In the genomic region with DNA sequence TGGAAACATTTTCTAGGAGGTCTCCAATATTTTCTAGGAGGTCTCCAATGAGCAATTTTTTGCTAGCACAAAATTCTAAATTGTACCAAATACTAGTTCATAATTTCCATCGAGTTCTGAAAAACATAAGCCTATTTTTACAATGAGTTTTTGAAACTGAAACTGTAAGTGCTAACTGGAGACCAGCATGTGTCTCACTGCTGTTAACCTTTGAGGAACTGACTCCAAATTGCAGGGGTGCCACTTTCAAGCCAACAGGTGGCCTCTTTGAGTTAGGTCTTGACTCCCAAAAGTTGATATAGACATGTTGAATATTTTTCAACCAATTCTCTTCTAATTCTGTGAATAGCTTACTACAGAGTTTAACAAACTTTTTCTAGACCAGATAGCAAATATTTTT, we compare ENCODE assay signal across 9 cellular contexts. TPM values are rescaled to one million over a fixed set of nuclear protein-coding genes. Genes with fewer than 3 reads are reported as not detected.
DNase-seq lines count a peak whose midpoint lies in the region; ATAC-seq lines count a peak whose summit lies in the region.
"Had no signal": no experiment of that assay in that cellular context is flagged by ENCODE, and none has a peak within 500 bp of the region (broad histone marks: within the 10 kb centered on the region; RNA-seq: fewer than 3 reads in every experiment).

No MANE protein-coding gene starts in this region.

- peak overlapping the region in 1 of 2 donors; percentile 10 for H3K4me3 ChIP-seq in stomach smooth muscle (ENCODE audit: low read length in 2 of 2)

- H3K4me1 Mint-ChIP-seq in activated T-cell treated with anti-CD3 and anti-CD28 coated beads, Interleukin-2, amount 50 U/mL, for 4 hours (ENCODE audit: low read depth) = peaks cover 17% of the 10 kb centered on the region

- no peaks in the 10 kb centered on the region for H3K9me3 ChIP-seq in stomach smooth muscle (ENCODE audit: control insufficient read depth in 2 of 2, low read length in 2 of 2)

- peaks cover 20% of the 10 kb centered on the region for H3K4me1 ChIP-seq in stomach smooth muscle (ENCODE audit: control insufficient read depth, insufficient read depth, low read length)

- H3K27me3 ChIP-seq in stomach smooth muscle (ENCODE audit: control insufficient read depth in 1 of 2, insufficient read depth in 2 of 2, low read length in 2 of 2) = no peaks in the 10 kb centered on the region

- peak; percentile 67 to 74 for ATAC-seq in activated T-cell treated with anti-CD3 and anti-CD28 coated beads, Interleukin-2, amount 50 U/mL, for 4 hours
- ATAC-seq in HG02840 (IDR thresholded peaks at IDR 0.05; ENCODE audit: low FRiP score, unreplicated experiment) = peak; percentile 95

- H3K27ac ChIP-seq in stomach smooth muscle (ENCODE audit: low read length) = peak overlapping the region; percentile 46

- no peaks in the 10 kb centered on the region for H3K27me3 Mint-ChIP-seq in activated T-cell treated with anti-CD3 and anti-CD28 coated beads, Interleukin-2, amount 50 U/mL, for 4 hours (ENCODE audit: low read depth)

- no peaks in the 10 kb centered on the region for H3K36me3 ChIP-seq in stomach smooth muscle (ENCODE audit: control insufficient read depth in 2 of 2, insufficient read depth in 2 of 2, low read length in 2 of 2)

- no peaks in the 10 kb centered on the region for H3K9me3 Mint-ChIP-seq in activated T-cell treated with anti-CD3 and anti-CD28 coated beads, Interleukin-2, amount 50 U/mL, for 4 hours

- no peaks in the 10 kb centered on the region for H3K36me3 Mint-ChIP-seq in activated T-cell treated with anti-CD3 and anti-CD28 coated beads, Interleukin-2, amount 50 U/mL, for 4 hours (ENCODE audit: insufficient read depth)

- DNase-seq in activated T-cell treated with anti-CD3 and anti-CD28 coated beads, Interleukin-2, amount 50 U/mL, for 4 hours = no peak
- DNase-seq in activated T-cell treated with anti-CD3 and anti-CD28 coated beads for 4 hours = no peak
- DNase-seq in RPMI8226 = peak; percentile 92
- DNase-seq in NCI-H2196 (lab: John Stamatoyannopoulos, UW; ENCODE audit: unreplicated experiment) = no peak
- DNase-seq in activated gamma-delta T cell (lab: John Stamatoyannopoulos, UW) = no peak
- DNase-seq in NCI-H2029 treated with DMSO at 0.1 percent for 48 hours (lab: John Stamatoyannopoulos, UW) = no peak

- H3K4me3 Mint-ChIP-seq in activated T-cell treated with anti-CD3 and anti-CD28 coated beads, Interleukin-2, amount 50 U/mL, for 4 hours = no peak overlapping the region

- no peak overlapping the region for H3K9ac ChIP-seq in stomach smooth muscle (ENCODE audit: low read length in 2 of 2)

RNA-seq across cellular contexts. Expression of a gene that starts 58.8 kb away (rescaled TPM):
- total RNA-seq in activated T-cell treated with anti-CD3 and anti-CD28 coated beads, Interleukin-2, amount 50 U/mL, for 4 hours = 1 to 10 TPM in 2 of 3 donors, under 1 TPM in 1; 0.48 to 1.2 (median 1.1) TPM
- total RNA-seq: T-helper 2 cell treated with Interferon-gamma antibody and Interleukin-4, amounts not matched to agents 100 ng/mL and 5 ng/mL, for 36 hours had no signal
